Comparison of ENCODE assay signal across 28 cellular contexts in the genomic region with DNA sequence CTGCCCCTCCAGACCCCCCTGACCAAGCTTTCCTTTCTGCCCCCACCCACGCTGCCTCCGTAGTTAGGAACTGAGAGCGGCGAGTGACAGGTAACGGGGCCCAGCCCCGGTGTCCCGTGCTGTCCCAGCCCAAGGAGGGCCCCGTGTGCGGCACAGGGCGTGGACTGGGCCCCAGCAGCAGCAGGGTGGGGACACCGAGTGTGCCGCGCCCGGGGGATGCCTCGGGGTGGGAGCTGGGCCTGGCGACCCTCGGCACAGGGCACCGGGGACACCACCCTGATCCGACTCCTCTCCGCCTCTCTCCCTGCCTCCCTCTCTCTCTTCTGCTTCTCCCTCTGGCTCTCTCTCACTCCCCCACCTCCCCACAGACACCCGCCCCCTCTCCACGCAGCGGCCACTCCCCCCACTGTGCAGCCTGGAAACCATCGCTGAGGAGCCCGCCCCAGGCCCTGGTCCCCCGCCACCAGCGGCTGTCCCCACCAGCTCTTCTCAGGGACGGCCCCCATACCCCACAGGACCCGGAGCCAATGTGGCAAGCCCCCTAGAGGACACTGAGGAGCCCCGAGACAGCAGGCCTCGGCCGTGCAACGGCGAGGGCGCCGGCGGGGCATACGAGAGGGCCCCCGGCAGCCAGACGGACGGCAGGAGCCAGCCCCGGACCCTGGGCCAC. TPM values are rescaled to one million over a fixed set of nuclear protein-coding genes. Genes with fewer than 3 reads are reported as not detected.
"Had no signal": no experiment of that assay in that cellular context is flagged by ENCODE, and none has a peak within 500 bp of the region (broad histone marks: within the 10 kb centered on the region; RNA-seq: fewer than 3 reads in every experiment).

No MANE protein-coding gene starts in this region.

- H3K9me3 ChIP-seq: esophagus muscularis mucosa, heart right ventricle, ovary, prostate gland, sigmoid colon, suprapubic skin, tibial artery had no signal

- ATAC-seq: activated CD8-positive, alpha-beta T cell treated with anti-CD3 and anti-CD28 coated beads for 36 hours; activated naive CD4-positive, alpha-beta T cell treated with anti-CD3 and anti-CD28 coated beads, Interleukin-2, amount 50 U/mL, for 72 hours; activated T-cell treated with anti-CD3 and anti-CD28 coated beads, Interleukin-2, amount 50 U/mL, for 4 hours; activated T-helper 17 cell treated with anti-CD3 and anti-CD28 coated beads, Interleukin-2, amount 50 U/mL, for 72 hours; heart right ventricle; left ventricle myocardium superior; stimulated activated memory B cell treated with anti-CD40 and anti-IgM and Interleukin-4, amounts not matched to agents 10 μg/mL and 1 μg/mL and 100 μg/mL, for 72 hours; T-helper 17 cell had no signal

- H3K27ac Mint-ChIP-seq: activated CD8-positive, alpha-beta T cell treated with anti-CD3 and anti-CD28 coated beads for 36 hours; activated T-helper 17 cell treated with anti-CD3 and anti-CD28 coated beads, Interleukin-2, amount 50 U/mL, for 72 hours; dendritic cell treated with granulocyte-macrophage colony-stimulating factor and Interleukin-4, amounts not matched to agents 40 ng/mL and 50 ng/mL, for 4 days; stimulated activated memory B cell treated with anti-CD40 and anti-IgM and Interleukin-4, amounts not matched to agents 10 μg/mL and 1 μg/mL and 100 μg/mL, for 72 hours; T-helper 17 cell had no signal

- H3K9me3 Mint-ChIP-seq: activated CD8-positive, alpha-beta T cell treated with anti-CD3 and anti-CD28 coated beads for 36 hours; activated naive CD4-positive, alpha-beta T cell treated with anti-CD3 and anti-CD28 coated beads, Interleukin-2, amount 50 U/mL, for 72 hours; activated T-cell treated with anti-CD3 and anti-CD28 coated beads, Interleukin-2, amount 50 U/mL, for 4 hours; activated T-helper 17 cell treated with anti-CD3 and anti-CD28 coated beads, Interleukin-2, amount 50 U/mL, for 72 hours; central memory CD8-positive, alpha-beta T cell; dendritic cell treated with granulocyte-macrophage colony-stimulating factor and Interleukin-4, amounts not matched to agents 40 ng/mL and 50 ng/mL, for 4 days; nephron; stimulated activated memory B cell treated with anti-CD40 and anti-IgM and Interleukin-4, amounts not matched to agents 10 μg/mL and 1 μg/mL and 100 μg/mL, for 72 hours had no signal

- H3K27me3 Mint-ChIP-seq: activated CD8-positive, alpha-beta T cell treated with anti-CD3 and anti-CD28 coated beads for 36 hours; activated T-helper 17 cell treated with anti-CD3 and anti-CD28 coated beads, Interleukin-2, amount 50 U/mL, for 72 hours; central memory CD8-positive, alpha-beta T cell; stimulated activated memory B cell treated with anti-CD40 and anti-IgM and Interleukin-4, amounts not matched to agents 10 μg/mL and 1 μg/mL and 100 μg/mL, for 72 hours; T-helper 17 cell had no signal

- H3K4me3 ChIP-seq: esophagus muscularis mucosa, heart right ventricle, ovary, prostate gland, sigmoid colon, suprapubic skin, tibial artery had no signal

- DNase-seq: activated CD4-positive, alpha-beta T cell treated with anti-CD3 and anti-CD28 coated beads, Interleukin-2, amount 50 U/mL, for 1 hour; activated CD8-positive, alpha-beta T cell treated with anti-CD3 and anti-CD28 coated beads for 36 hours; activated gamma-delta T cell treated with Interleukin-2 at 50 U/mL for 16 hours; activated T-cell treated with anti-CD3 and anti-CD28 coated beads, Interleukin-2, amount 50 U/mL, for 4 hours; effector CD4-positive, alpha-beta T cell; foreskin melanocyte; heart right ventricle; islet precursor cell; left ventricle myocardium superior; ovary; sigmoid colon; small intestine; stimulated activated CD4-positive, alpha-beta T cell treated with anti-CD3 and anti-CD28 coated beads, Interleukin-4, amount 100 ng/mL, for 24 hours; T-helper 17 cell; T1000; tibial artery had no signal

- H3K36me3 Mint-ChIP-seq: activated naive CD4-positive, alpha-beta T cell treated with anti-CD3 and anti-CD28 coated beads, Interleukin-2, amount 50 U/mL, for 72 hours had no signal

- H3K4me1 ChIP-seq: prostate gland had no signal

- FAIRE-seq: bronchial epithelial cell, small intestine had no signal

- H3K36me3 ChIP-seq: ovary had no signal

- H3K4me3 Mint-ChIP-seq: activated CD8-positive, alpha-beta T cell treated with anti-CD3 and anti-CD28 coated beads for 36 hours; activated T-cell treated with anti-CD3 and anti-CD28 coated beads, Interleukin-2, amount 50 U/mL, for 4 hours; activated T-helper 17 cell treated with anti-CD3 and anti-CD28 coated beads, Interleukin-2, amount 50 U/mL, for 72 hours; central memory CD8-positive, alpha-beta T cell; dendritic cell treated with granulocyte-macrophage colony-stimulating factor and Interleukin-4, amounts not matched to agents 40 ng/mL and 50 ng/mL, for 4 days; nephron; stimulated activated memory B cell treated with anti-CD40 and anti-IgM and Interleukin-4, amounts not matched to agents 10 μg/mL and 1 μg/mL and 100 μg/mL, for 72 hours; T-helper 17 cell had no signal

- H3K27ac ChIP-seq: esophagus muscularis mucosa, heart right ventricle, ovary, prostate gland, sigmoid colon, suprapubic skin, tibial artery had no signal

RNA-seq across cellular contexts. Expression of gene HES5, which starts 26.4 kb away (rescaled TPM):
- total RNA-seq: activated CD8-positive, alpha-beta T cell treated with anti-CD3 and anti-CD28 coated beads for 36 hours; activated T-cell treated with anti-CD3 and anti-CD28 coated beads, Interleukin-2, amount 50 U/mL, for 4 hours; activated T-helper 17 cell treated with anti-CD3 and anti-CD28 coated beads, Interleukin-2, amount 50 U/mL, for 72 hours; glomerular endothelial cell; lung microvascular endothelial cell; T-helper 17 cell had no signal
